ENCODE assay signal across 7 cellular contexts in the genomic region with DNA sequence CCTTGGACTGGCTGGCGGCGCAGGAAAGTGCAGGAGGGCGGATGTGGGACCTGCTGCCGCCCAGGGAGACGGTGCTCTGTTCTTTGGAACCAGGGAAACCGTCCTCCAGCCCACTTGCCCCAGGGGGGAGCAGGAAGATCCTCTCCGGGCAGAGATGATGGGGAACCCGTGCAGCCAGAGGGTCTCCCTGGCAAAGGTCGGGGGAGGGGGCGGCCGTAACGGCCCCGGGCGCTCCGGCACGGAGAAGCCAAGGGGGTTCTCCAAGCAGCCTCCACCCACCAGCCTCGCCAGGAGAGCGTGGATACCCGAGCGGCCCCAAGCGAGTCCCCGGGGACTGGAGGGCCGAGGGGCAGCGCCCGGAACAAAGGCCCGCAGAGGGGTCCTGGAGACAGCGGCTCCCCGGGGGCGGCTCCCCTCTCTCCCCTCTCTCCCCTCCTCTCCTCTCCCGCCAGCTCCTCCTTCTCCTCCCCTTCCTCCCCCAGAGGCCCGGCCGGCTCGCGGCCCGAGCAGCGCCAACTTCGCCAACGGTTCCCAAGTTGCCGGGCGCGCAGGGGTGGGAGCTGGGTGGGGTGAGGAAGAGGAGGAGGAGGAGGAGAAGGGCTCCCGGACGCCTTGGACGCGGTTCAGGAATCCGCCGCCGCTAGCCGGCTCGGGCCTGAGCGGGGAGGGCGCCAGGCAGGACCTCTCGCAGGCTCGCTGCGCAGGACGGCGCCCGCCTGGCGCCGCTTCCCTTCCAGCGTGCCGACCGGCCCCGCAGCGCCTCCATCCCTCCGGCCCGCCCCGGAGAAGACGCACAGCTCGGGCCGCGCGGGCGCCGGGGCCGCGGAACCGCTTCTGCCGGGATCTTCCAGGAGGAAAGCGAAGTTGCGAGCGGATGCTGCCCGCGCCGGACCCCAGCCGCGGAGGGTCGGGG. TPM values are rescaled to one million over a fixed set of nuclear protein-coding genes. Genes with fewer than 3 reads are reported as not detected.
DNase-seq lines count a peak whose midpoint lies in the region; ATAC-seq and TF ChIP-seq lines count a peak whose summit lies in the region.

A gene with protein sequence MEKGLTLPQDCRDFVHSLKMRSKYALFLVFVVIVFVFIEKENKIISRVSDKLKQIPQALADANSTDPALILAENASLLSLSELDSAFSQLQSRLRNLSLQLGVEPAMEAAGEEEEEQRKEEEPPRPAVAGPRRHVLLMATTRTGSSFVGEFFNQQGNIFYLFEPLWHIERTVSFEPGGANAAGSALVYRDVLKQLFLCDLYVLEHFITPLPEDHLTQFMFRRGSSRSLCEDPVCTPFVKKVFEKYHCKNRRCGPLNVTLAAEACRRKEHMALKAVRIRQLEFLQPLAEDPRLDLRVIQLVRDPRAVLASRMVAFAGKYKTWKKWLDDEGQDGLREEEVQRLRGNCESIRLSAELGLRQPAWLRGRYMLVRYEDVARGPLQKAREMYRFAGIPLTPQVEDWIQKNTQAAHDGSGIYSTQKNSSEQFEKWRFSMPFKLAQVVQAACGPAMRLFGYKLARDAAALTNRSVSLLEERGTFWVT (plus strand): TSS at position 640 of the 913 bp plus-strand sequence. CDS start 41,448 bp downstream, outside the sequence.

- H3K4me2 ChIP-seq in MM.1S (ENCODE audit: low read depth, low read length) (peak within 1 kb of the TSS; percentile 32; the same call in 1 of the 2 replicates), skeletal muscle satellite cell (ENCODE audit: low read length) (peak within 1 kb of the TSS; percentile 99)

- ATAC-seq in GM18858 (IDR thresholded peaks at IDR 0.05; ENCODE audit: unreplicated experiment) (no peak), GM18519 (IDR thresholded peaks at IDR 0.05; ENCODE audit: low FRiP score, unreplicated experiment) (no peak)

- H3F3A ChIP-seq in MM.1S (ENCODE audit: insufficient read depth, low read length): no peaks in the 10 kb centered on the region

- peak within 1 kb of the TSS; percentile 52; the same call in 1 of the 2 replicates for H3K4me3 ChIP-seq in GM08714 (ENCODE audit: low read length)
- H3K4me3 ChIP-seq in MM.1S (ENCODE audit: low read length): no peak within 1 kb of the TSS
- peak within 1 kb of the TSS; percentile 79 to 93 (median 81) for H3K4me3 ChIP-seq in breast epithelium
- H3K4me3 ChIP-seq in skeletal muscle satellite cell (ENCODE audit: low read length): peak within 1 kb of the TSS; percentile 86

- no peaks in the 10 kb centered on the region for H3K79me2 ChIP-seq in MM.1S (ENCODE audit: low read length)

- DNase-seq in MM.1S (no peak), breast epithelium (ENCODE audit: low spot score in 2 of 2) (no peak), iris pigment epithelial cell (ENCODE audit: low read depth) (peak; percentile 71)

- H3K36me3 ChIP-seq in MM.1S (replicated peaks; ENCODE audit: insufficient read depth, low read length): no peaks in the 10 kb centered on the region
- no peaks in the 10 kb centered on the region for H3K36me3 ChIP-seq in breast epithelium
- H3K36me3 ChIP-seq in skeletal muscle satellite cell (ENCODE audit: insufficient read depth, low read length): peaks cover 3% of the 10 kb centered on the region

- no peak within 1 kb of the TSS for H3K9ac ChIP-seq in MM.1S (ENCODE audit: low read length)
- H3K9ac ChIP-seq in skeletal muscle satellite cell (ENCODE audit: low read depth, low read length): peak within 1 kb of the TSS; percentile 83

- no peak for TF ChIP-seq CTCF in MM.1S (IDR thresholded peaks at IDR 0.05; ENCODE audit: low read length)
- TF ChIP-seq CTCF in breast epithelium (IDR thresholded peaks at IDR 0.05): no peak

- H3K27me3 ChIP-seq in MM.1S (replicated peaks; ENCODE audit: insufficient read depth, low read length) (peaks cover 30% of the 10 kb centered on the region), breast epithelium (no peaks in the 10 kb centered on the region), skeletal muscle satellite cell (ENCODE audit: control insufficient read depth, insufficient read depth, low read length) (no peaks in the 10 kb centered on the region)

- TF ChIP-seq POLR2A in breast epithelium (IDR thresholded peaks at IDR 0.05): no peak

- H4K20me1 ChIP-seq in MM.1S (ENCODE audit: insufficient read depth, low read length): no peaks in the 10 kb centered on the region

- no peaks in the 10 kb centered on the region for H3K4me1 ChIP-seq in MM.1S (ENCODE audit: low read length)
- H3K4me1 ChIP-seq in breast epithelium: peaks cover 0 to 8% of the 10 kb centered on the region in 2 donors
- H3K4me1 ChIP-seq in skeletal muscle satellite cell (ENCODE audit: control insufficient read depth, insufficient read depth, low read length): peaks cover 42% of the 10 kb centered on the region

- H3K9me3 ChIP-seq in MM.1S (replicated peaks; ENCODE audit: insufficient read depth, low read length) (no peaks in the 10 kb centered on the region), breast epithelium (no peaks in the 10 kb centered on the region), skeletal muscle satellite cell (replicated peaks; ENCODE audit: low read length) (no peaks in the 10 kb centered on the region)

- H2AFZ ChIP-seq in MM.1S (ENCODE audit: low read length): no peak within 1 kb of the TSS

- intact Hi-C loops in breast epithelium (cut with DNase I; ENCODE audit: low total_unique reads): loop anchor here (5.0 kb wide), 1 partner anchor 83 kb away; no protein-coding TSS in a partner anchor

- H3K9me2 ChIP-seq in MM.1S (replicated peaks; ENCODE audit: insufficient read depth, low read length): no peaks in the 10 kb centered on the region

- H3K27ac ChIP-seq in MM.1S (ENCODE audit: low read length) (no peak within 1 kb of the TSS), breast epithelium (peak within 1 kb of the TSS; percentile 89 to 96)

RNA-seq across cellular contexts. Expression of the gene that starts here (rescaled TPM):
- total RNA-seq in breast epithelium: 10 to 100 TPM; 20.2 to 34.5 (median 25.6) TPM
- total RNA-seq in skeletal muscle satellite cell (2012; rRNA removed): 19.3 and 25.3 TPM in 2 replicates
